Comparison of ENCODE assay signal across 10 cellular contexts in the genomic region with DNA sequence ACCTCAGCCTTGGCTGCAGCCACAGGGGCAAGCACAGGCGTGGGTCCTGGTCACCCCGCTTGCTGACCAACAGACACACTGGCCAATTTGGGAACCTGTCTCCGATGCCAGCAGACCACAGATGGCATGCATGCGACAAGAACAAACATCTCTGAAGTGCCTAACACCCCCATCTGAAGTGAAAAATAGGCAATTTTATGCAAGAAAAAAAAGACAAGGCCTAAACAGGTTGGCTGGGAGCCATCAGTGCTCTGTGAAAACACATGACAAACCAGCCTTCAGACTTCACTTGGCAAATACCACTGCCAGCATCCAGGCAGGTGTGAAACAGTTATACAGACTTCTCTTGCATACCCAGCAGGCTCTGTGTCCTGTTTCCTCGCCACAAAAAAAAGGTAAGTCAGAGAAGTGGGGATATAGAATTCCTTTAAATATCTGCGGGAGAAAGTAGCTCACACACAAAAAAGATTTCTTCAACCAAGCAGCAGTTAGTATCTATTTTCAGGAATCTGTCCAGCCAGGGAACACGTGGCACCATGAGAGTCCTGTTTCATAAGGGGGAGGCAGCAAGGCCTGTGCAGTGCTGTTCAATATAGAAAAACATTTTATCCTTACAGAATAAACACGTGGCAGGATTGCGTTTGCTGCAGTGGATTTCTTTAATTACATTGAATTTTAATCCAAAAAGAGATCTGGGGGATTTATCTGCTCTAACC.
DNase-seq lines count a peak whose midpoint lies in the region; ATAC-seq and TF ChIP-seq lines count a peak whose summit lies in the region.
"Had no signal": no experiment of that assay in that cellular context is flagged by ENCODE, and none has a peak within 500 bp of the region (broad histone marks: within the 10 kb centered on the region; RNA-seq: fewer than 3 reads in every experiment).

No MANE protein-coding gene starts in this region.

- no peaks in the 10 kb centered on the region for H3K27me3 Mint-ChIP-seq in T-helper 17 cell
- H3K27me3 Mint-ChIP-seq in stimulated activated naive B cell treated with anti-CD40 and anti-IgM and Interleukin-4, amounts not matched to agents 10 μg/mL and 1 μg/mL and 100 μg/mL, for 72 hours = no peaks in the 10 kb centered on the region

- H3K27ac ChIP-seq in heart right ventricle = peak overlapping the region in 2 of 10 donors; percentile 17 to 41

- peak overlapping the region; percentile 97 for H3K27ac Mint-ChIP-seq in T-helper 17 cell
- peak overlapping the region; percentile 91 for H3K27ac Mint-ChIP-seq in stimulated activated naive B cell treated with anti-CD40 and anti-IgM and Interleukin-4, amounts not matched to agents 10 μg/mL and 1 μg/mL and 100 μg/mL, for 72 hours

- intact Hi-C loops in heart right ventricle (cut with DNase I) = loop anchor here in 1 of 10 donors (10.0 kb wide), 1 partner anchor 50 kb away; no protein-coding TSS in a partner anchor

- H3K4me1 ChIP-seq in heart right ventricle = peaks cover 3 to 81% (median 46%) of the 10 kb centered on the region in 9 donors

- 68 to 74% methylated on average over 9 of the region's 9 CpGs for WGBS in heart right ventricle, 2 donors

- DNase-seq in activated CD8-positive, alpha-beta memory T cell treated with anti-CD3 and anti-CD28 coated beads for 24 hours = peak; percentile 56
- DNase-seq in activated CD8-positive, alpha-beta memory T cell treated with anti-CD3 and anti-CD28 coated beads, Interleukin-2, amount 50 U/mL, for 48 hours = no peak
- no peak for DNase-seq in T-helper 17 cell
- no peak for DNase-seq in heart right ventricle
- DNase-seq in stimulated activated naive B cell treated with anti-CD40 and anti-IgM and Interleukin-4, amounts not matched to agents 10 μg/mL and 1 μg/mL and 100 μg/mL, for 72 hours = no peak
- DNase-seq in DMS153 treated with DMSO at 0.1 percent for 48 hours (lab: John Stamatoyannopoulos, UW; ENCODE audit: unreplicated experiment) = no peak
- no peak for DNase-seq in activated effector memory CD4-positive, alpha-beta T cell treated with Interleukin-2 at 50 U/mL for 16 hours
- DNase-seq: NCI-H1436 had no signal

- H3K9me3 ChIP-seq in T-helper 17 cell (ENCODE audit: control insufficient read depth, low read length, poor library complexity, severe bottlenecking) (no peaks in the 10 kb centered on the region), heart right ventricle (no peaks in the 10 kb centered on the region)
- H3K9me3 ChIP-seq: esophagus muscularis mucosa had no signal

- H3K4me3 Mint-ChIP-seq in T-helper 17 cell = peak overlapping the region; percentile 84
- peak overlapping the region in 1 of 2 donors; percentile 14 for H3K4me3 Mint-ChIP-seq in stimulated activated naive B cell treated with anti-CD40 and anti-IgM and Interleukin-4, amounts not matched to agents 10 μg/mL and 1 μg/mL and 100 μg/mL, for 72 hours

- ATAC-seq in T-helper 17 cell (peak; percentile 16), heart right ventricle (peak in 6 of 8 donors; percentile 35 to 64 (median 50)), HG02571 (IDR thresholded peaks at IDR 0.05; ENCODE audit: unreplicated experiment) (no peak)
- no peak for ATAC-seq in stimulated activated naive B cell treated with anti-CD40 and anti-IgM and Interleukin-4, amounts not matched to agents 10 μg/mL and 1 μg/mL and 100 μg/mL, for 72 hours (replicated peaks)

- H3K27me3 ChIP-seq in heart right ventricle = no peaks in the 10 kb centered on the region
- H3K27me3 ChIP-seq: esophagus muscularis mucosa had no signal

- no peak overlapping the region for H3K4me3 ChIP-seq in heart right ventricle
- H3K4me3 ChIP-seq: esophagus muscularis mucosa had no signal

- peaks cover 2% of the 10 kb centered on the region for H3K36me3 Mint-ChIP-seq in T-helper 17 cell (ENCODE audit: low read depth)
- H3K36me3 Mint-ChIP-seq in stimulated activated naive B cell treated with anti-CD40 and anti-IgM and Interleukin-4, amounts not matched to agents 10 μg/mL and 1 μg/mL and 100 μg/mL, for 72 hours = peaks cover 15 to 37% of the 10 kb centered on the region in 2 donors

- peaks cover 2 to 4% of the 10 kb centered on the region in 2 donors for H3K9me3 Mint-ChIP-seq in stimulated activated naive B cell treated with anti-CD40 and anti-IgM and Interleukin-4, amounts not matched to agents 10 μg/mL and 1 μg/mL and 100 μg/mL, for 72 hours

- H3K36me3 ChIP-seq in heart right ventricle = peaks cover 0 to 3% (median 0%) of the 10 kb centered on the region in 9 donors
- H3K36me3 ChIP-seq: esophagus muscularis mucosa had no signal

- peaks cover 70% of the 10 kb centered on the region for H3K4me1 Mint-ChIP-seq in T-helper 17 cell
- H3K4me1 Mint-ChIP-seq in stimulated activated naive B cell treated with anti-CD40 and anti-IgM and Interleukin-4, amounts not matched to agents 10 μg/mL and 1 μg/mL and 100 μg/mL, for 72 hours = peaks cover 48 to 89% of the 10 kb centered on the region in 2 donors

- no peak for TF ChIP-seq CTCF in heart right ventricle (IDR thresholded peaks at IDR 0.05)

Comparison
In these comparisons a context has a peak if more than half of its experiments do, and no peak if none do; other contexts are left out.
1. ATAC-seq: peak in T-helper 17 cell (single experiment) and heart right ventricle (6 of 8); none in stimulated activated naive B cell treated with anti-CD40 and anti-IgM and Interleukin-4, amounts not matched to agents 10 μg/mL and 1 μg/mL and 100 μg/mL, for 72 hours (0 of 2) and HG02571 (single experiment).